ENCODE assay signal across 14 cellular contexts in genomic region chr1:91026777-91027176, GRCh38. TPM values are rescaled to one million over a fixed set of nuclear protein-coding genes. Genes with fewer than 3 reads are reported as not detected.
DNase-seq lines count a peak whose midpoint lies in the region; ATAC-seq and TF ChIP-seq lines count a peak whose summit lies in the region.
"Had no signal": no experiment of that assay in that cellular context is flagged by ENCODE, and none has a peak within 500 bp of the region (broad histone marks: within the 10 kb centered on the region; RNA-seq: fewer than 3 reads in every experiment).

No MANE protein-coding gene starts in this region.

- CTCF ChIA-PET in AG04450 (lab: Charles Lee), result interaction anchor here (1.0 to 2.8 kb wide), 6 partner anchors 12 to 448 kb away, joined by 3 to 10 read pairs (median 3); no protein-coding TSS in a partner anchor
- CTCF ChIA-PET in RWPE1 (lab: Yijun Ruan, JAX), result interaction anchor here (0.6 to 1.1 kb wide), 3 partner anchors 14 to 1471 kb away, joined by 3 to 10 read pairs (median 3); no protein-coding TSS in a partner anchor

- TF ChIP-seq POLR2A in gastroesophageal sphincter (IDR thresholded peaks at IDR 0.05), result no peak

- intact Hi-C loops in left colon (cut with DNase I, micrococcal nuclease), result no loop called here

- TF ChIP-seq EP300 in gastroesophageal sphincter (IDR thresholded peaks at IDR 0.05), result no peak

- H3K36me3 ChIP-seq in gastroesophageal sphincter, result no peaks in the 10 kb centered on the region

- no peak overlapping the region for H3K27ac ChIP-seq in AG04450 (ENCODE audit: low read depth, low read length)
- no peak overlapping the region for H3K27ac ChIP-seq in RWPE1
- no peak overlapping the region for H3K27ac ChIP-seq in gastroesophageal sphincter
- H3K27ac ChIP-seq: coronary artery, testis had no signal

- DNase-seq in AG04450 (ENCODE audit: low read depth, low spot score), result no peak
- peak; percentile 16 for DNase-seq in RWPE1 (ENCODE audit: low spot score)
- peak; percentile 45 for DNase-seq in fibroblast of pulmonary artery (ENCODE audit: low read depth)
- DNase-seq in left colon, result no peak
- DNase-seq in NCI-H1417 (lab: John Stamatoyannopoulos, UW), result no peak
- DNase-seq: activated T-cell treated with anti-CD3 and anti-CD28 coated beads, Interleukin-2, amount 50 U/mL, for 48 hours; NCI-H446 treated with DMSO at 0.1 percent for 48 hours; stimulated activated CD4-positive, alpha-beta T cell treated with anti-CD3 and anti-CD28 coated beads, Interleukin-4, amount 100 ng/mL, for 4 hours; T-helper 9 cell; testis had no signal

- 67 to 93% methylated on average over 1 of the region's 1 CpG for WGBS in gastroesophageal sphincter (ENCODE audit: low coverage in 1 of 2), 2 donors

- no peaks in the 10 kb centered on the region; the same call in 1 of the 2 replicates for H3K9me3 ChIP-seq in AG04450 (ENCODE audit: control insufficient read depth, insufficient read depth, low read length)
- H3K9me3 ChIP-seq in gastroesophageal sphincter, result no peaks in the 10 kb centered on the region
- H3K9me3 ChIP-seq: testis had no signal

- H3K4me3 ChIP-seq in AG04450 (ENCODE audit: low read depth, low read length) (no peak overlapping the region), fibroblast of pulmonary artery (replicated peaks; ENCODE audit: low read depth, low read length) (no peak overlapping the region), gastroesophageal sphincter (no peak overlapping the region)
- H3K4me3 ChIP-seq: coronary artery, testis had no signal

- TF ChIP-seq CTCF in AG04450 (IDR thresholded peaks at IDR 0.05; ENCODE audit: low read depth, low read length), result peak; percentile 43
- TF ChIP-seq CTCF in GM12874 (IDR thresholded peaks at IDR 0.05; ENCODE audit: insufficient read depth, low read depth, low read length), result peak; percentile 29; the same call in 1 of the 2 replicates
- TF ChIP-seq CTCF in RWPE1 (conservative IDR thresholded peaks at IDR 0.05; ENCODE audit: low read depth), result no peak
- peak; percentile 62 for TF ChIP-seq CTCF in fibroblast of pulmonary artery (IDR thresholded peaks at IDR 0.05; ENCODE audit: low read length, missing control alignments)
- peak in 1 of 4 experiments; percentile 8 for TF ChIP-seq CTCF in gastroesophageal sphincter (IDR thresholded peaks at IDR 0.05)

- peaks cover 4 to 10% (median 4%) of the 10 kb centered on the region in 3 donors for H3K4me1 ChIP-seq in gastroesophageal sphincter
- H3K4me1 ChIP-seq: testis had no signal

- POLR2A ChIA-PET in AG04450 (lab: Yijun Ruan, JAX), result no interaction called here
- POLR2A ChIA-PET in RWPE1 (lab: Yijun Ruan, JAX; ENCODE audit: low non-redundant PET), result no interaction called here

- H3K27me3 ChIP-seq in AG04450 (ENCODE audit: control insufficient read depth, insufficient read depth, low read length), result no peaks in the 10 kb centered on the region
- H3K27me3 ChIP-seq in gastroesophageal sphincter, result peaks cover 9% of the 10 kb centered on the region
- H3K27me3 ChIP-seq: testis had no signal

- ATAC-seq in left colon (no peak), gastroesophageal sphincter (no peak), HG03342 (IDR thresholded peaks at IDR 0.05; ENCODE audit: unreplicated experiment) (no peak)

RNA-seq across cellular contexts. Expression of gene ZNF644, which starts 4.9 kb away (rescaled TPM):
- polyA plus RNA-seq in AG04450 (2011; rRNA removed), result 19.1 and 27.5 TPM in 2 replicates
- polyA minus RNA-seq in AG04450 (2011; rRNA and poly(A)+ RNA removed), result 36.0 and 62.2 TPM in 2 replicates
- total RNA-seq in left colon (10 to 100 TPM; 46.1 to 56.0 TPM), gastroesophageal sphincter (10 to 100 TPM; 40.2 to 83.3 (median 53.8) TPM)

Comparison
In these comparisons a context has a peak if more than half of its experiments do, and no peak if none do; other contexts are left out.
1. DNase-seq: peak in RWPE1 (single experiment) and fibroblast of pulmonary artery (single experiment); none in AG04450 (single experiment), left colon (0 of 2) and NCI-H1417 (0 of 3).